In genomic region chr17:60345233-60345632, GRCh38 we compare ENCODE assay signal across 15 cellular contexts.
"Had no signal": no experiment of that assay in that cellular context is flagged by ENCODE, and none has a peak within 500 bp of the region (broad histone marks: within the 10 kb centered on the region; RNA-seq: fewer than 3 reads in every experiment).

No MANE protein-coding gene starts in this region.

- H3K4me1 ChIP-seq: right atrium auricular region, thyroid gland had no signal

- H3K27ac ChIP-seq: right atrium auricular region, thyroid gland had no signal

- H3K9me3 Mint-ChIP-seq: activated T-cell treated with anti-CD3 and anti-CD28 coated beads, Interleukin-2, amount 50 U/mL, for 24 hours; memory B cell; natural killer cell; stimulated activated memory B cell treated with anti-CD40 and anti-IgM and Interleukin-4, amounts not matched to agents 10 μg/mL and 1 μg/mL and 100 μg/mL, for 72 hours had no signal

- FAIRE-seq: urothelium cell line had no signal

- H3K9me3 ChIP-seq: right atrium auricular region, thyroid gland had no signal

- H3K4me3 Mint-ChIP-seq: activated CD4-positive, alpha-beta memory T cell treated with anti-CD3 and anti-CD28 coated beads, Interleukin-2, amount 10 ng/mL, durations not matched to agents 7 days and 5 days; activated T-cell treated with anti-CD3 and anti-CD28 coated beads, Interleukin-2, amount 50 U/mL, for 24 hours; memory B cell; natural killer cell; stimulated activated memory B cell treated with anti-CD40 and anti-IgM and Interleukin-4, amounts not matched to agents 10 μg/mL and 1 μg/mL and 100 μg/mL, for 72 hours had no signal

- H3K4me1 Mint-ChIP-seq: stimulated activated memory B cell treated with anti-CD40 and anti-IgM and Interleukin-4, amounts not matched to agents 10 μg/mL and 1 μg/mL and 100 μg/mL, for 72 hours had no signal

- H3K27ac Mint-ChIP-seq: activated CD4-positive, alpha-beta memory T cell treated with anti-CD3 and anti-CD28 coated beads, Interleukin-2, amount 10 ng/mL, durations not matched to agents 7 days and 5 days; activated T-cell treated with anti-CD3 and anti-CD28 coated beads, Interleukin-2, amount 50 U/mL, for 24 hours; memory B cell; natural killer cell; stimulated activated memory B cell treated with anti-CD40 and anti-IgM and Interleukin-4, amounts not matched to agents 10 μg/mL and 1 μg/mL and 100 μg/mL, for 72 hours had no signal

- H3K27me3 ChIP-seq: dorsolateral prefrontal cortex, right atrium auricular region, thyroid gland had no signal

- DNase-seq: activated CD4-positive, alpha-beta memory T cell treated with anti-CD3 and anti-CD28 coated beads, Interleukin-2, amount 10 ng/mL, durations not matched to agents 7 days and 5 days; activated CD4-positive, alpha-beta T cell treated with anti-CD3 and anti-CD28 coated beads for 4 hours; activated naive CD4-positive, alpha-beta T cell treated with anti-CD3 and anti-CD28 coated beads, Interleukin-2, amount 50 U/mL, for 16 hours; activated T-cell treated with anti-CD3 and anti-CD28 coated beads, Interleukin-2, amount 50 U/mL, for 24 hours; dorsolateral prefrontal cortex; erythroblast; islet precursor cell; natural killer cell; stimulated activated CD4-positive, alpha-beta T cell treated with anti-CD3 and anti-CD28 coated beads, Interleukin-2, amount 100 ng/mL, for 48 hours; thyroid gland had no signal

- H3K27me3 Mint-ChIP-seq: activated CD4-positive, alpha-beta memory T cell treated with anti-CD3 and anti-CD28 coated beads, Interleukin-2, amount 10 ng/mL, durations not matched to agents 7 days and 5 days; activated T-cell treated with anti-CD3 and anti-CD28 coated beads, Interleukin-2, amount 50 U/mL, for 24 hours; memory B cell; stimulated activated memory B cell treated with anti-CD40 and anti-IgM and Interleukin-4, amounts not matched to agents 10 μg/mL and 1 μg/mL and 100 μg/mL, for 72 hours had no signal

- ATAC-seq: left lobe of liver; natural killer cell; stimulated activated memory B cell treated with anti-CD40 and anti-IgM and Interleukin-4, amounts not matched to agents 10 μg/mL and 1 μg/mL and 100 μg/mL, for 72 hours had no signal

- H3K4me3 ChIP-seq: dorsolateral prefrontal cortex, right atrium auricular region, thyroid gland had no signal
